Comparison of ENCODE assay signal across 20 cellular contexts in the genomic region with DNA sequence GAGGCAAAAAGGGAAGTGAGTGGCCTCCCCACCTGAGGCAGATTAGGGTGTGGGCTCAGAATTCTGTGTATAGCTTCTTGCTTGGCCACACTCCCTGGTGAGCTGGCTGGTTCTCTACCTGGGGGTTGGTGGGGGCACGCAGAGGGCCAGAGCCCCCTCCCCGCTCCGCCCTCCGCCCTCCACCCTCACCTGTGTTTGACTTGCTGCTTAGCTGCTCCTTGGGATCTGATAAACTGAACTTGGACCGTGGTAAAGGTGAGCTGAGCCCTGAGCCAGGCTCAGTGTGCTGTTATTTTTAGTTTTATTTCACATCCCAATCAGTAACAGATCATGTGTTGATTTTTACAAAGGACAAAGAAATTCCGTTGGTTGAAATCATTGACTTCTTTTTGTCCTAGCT. TPM values are rescaled to one million over a fixed set of nuclear protein-coding genes. Genes with fewer than 3 reads are reported as not detected.
DNase-seq lines count a peak whose midpoint lies in the region; ATAC-seq and TF ChIP-seq lines count a peak whose summit lies in the region.
"Had no signal": no experiment of that assay in that cellular context is flagged by ENCODE, and none has a peak within 500 bp of the region (broad histone marks: within the 10 kb centered on the region; RNA-seq: fewer than 3 reads in every experiment).

No MANE protein-coding gene starts in this region.

- H3K9ac ChIP-seq in SK-N-SH, result no peak overlapping the region

- H3K4me1 Mint-ChIP-seq in activated T-helper 17 cell treated with anti-CD3 and anti-CD28 coated beads, Interleukin-2, amount 50 U/mL, for 72 hours, result peaks cover 15% of the 10 kb centered on the region
- H3K4me1 Mint-ChIP-seq in mesothelial cell of epicardium, result peaks cover 32% of the 10 kb centered on the region
- H3K4me1 Mint-ChIP-seq in stimulated activated naive CD8-positive, alpha-beta T cell treated with anti-CD3 and anti-CD28 coated beads, Interleukin-15, amount 100 ng/mL, for 72 hours, result peaks cover 64% of the 10 kb centered on the region

- H3K27me3 Mint-ChIP-seq in activated T-helper 17 cell treated with anti-CD3 and anti-CD28 coated beads, Interleukin-2, amount 50 U/mL, for 72 hours, result peaks cover 17% of the 10 kb centered on the region
- H3K27me3 Mint-ChIP-seq in mesothelial cell of epicardium (ENCODE audit: low read depth), result peaks cover 55% of the 10 kb centered on the region
- H3K27me3 Mint-ChIP-seq in stimulated activated naive CD8-positive, alpha-beta T cell treated with anti-CD3 and anti-CD28 coated beads, Interleukin-15, amount 100 ng/mL, for 72 hours, result peaks cover 74% of the 10 kb centered on the region

- H3K4me3 ChIP-seq in SK-N-SH (ENCODE audit: low read depth in 2 of 2, low read length in 1 of 2) (no peak overlapping the region), stomach (peak overlapping the region in 3 of 4 donors; percentile 35 to 52 (median 39)), MG63 (no peak overlapping the region)
- H3K4me3 ChIP-seq: lung, ovary had no signal

- H3K9me3 ChIP-seq in SK-N-SH (no peaks in the 10 kb centered on the region), stomach (no peaks in the 10 kb centered on the region), MG63 (no peaks in the 10 kb centered on the region)
- H3K9me3 ChIP-seq: ovary, spleen had no signal

- TF ChIP-seq EP300 in SK-N-SH (IDR thresholded peaks at IDR 0.05; ENCODE audit: borderline replicate concordance in 1 of 2, low read depth in 1 of 2, low read length in 1 of 2) (no peak), stomach (IDR thresholded peaks at IDR 0.05) (no peak)

- 68% methylated on average over 6 of the region's 6 CpGs for WGBS in SK-N-SH (ENCODE audit: low lambda C conversion rate)
- WGBS in stomach, 5 donors, result 36 to 69% (median 39%) methylated on average over 6 of the region's 6 CpGs

- no peaks in the 10 kb centered on the region for H4K20me1 ChIP-seq in SK-N-SH (ENCODE audit: insufficient read depth)

- ATAC-seq in SK-N-SH treated with all-trans-retinoic acid at 6 μM for 48 hours, result no peak
- no peak for ATAC-seq in activated T-helper 17 cell treated with anti-CD3 and anti-CD28 coated beads, Interleukin-2, amount 50 U/mL, for 72 hours (replicated peaks)
- ATAC-seq in HG03280 (IDR thresholded peaks at IDR 0.05; ENCODE audit: unreplicated experiment), result no peak
- ATAC-seq in stimulated activated naive CD8-positive, alpha-beta T cell treated with anti-CD3 and anti-CD28 coated beads, Interleukin-15, amount 100 ng/mL, for 72 hours, result no peak
- ATAC-seq: activated CD4-positive, CD25-positive, alpha-beta regulatory T cell treated with anti-CD3 and anti-CD28 coated beads, Interleukin-2, amount 50 U/mL, for 24 hours; activated naive CD4-positive, alpha-beta T cell treated with anti-CD3 and anti-CD28 coated beads, Interleukin-2, amount 50 U/mL, for 72 hours; Panc1 had no signal

- no peaks in the 10 kb centered on the region for H3K79me2 ChIP-seq in SK-N-SH (ENCODE audit: insufficient read depth)

- intact Hi-C loops in stomach (cut with DNase I; ENCODE audit: low total_unique reads), result no loop called here

- POLR2A ChIA-PET in SK-N-SH (lab: Yijun Ruan, JAX), result no interaction called here

- H3K4me1 ChIP-seq in SK-N-SH (ENCODE audit: control insufficient read depth in 1 of 2, insufficient read depth in 2 of 2, low read depth in 1 of 2, low read length in 1 of 2) (peaks cover 0 to 2% of the 10 kb centered on the region in 2 experiments; a peak in 1 of 4 replicates), stomach (peaks cover 31 to 79% (median 78%) of the 10 kb centered on the region in 4 donors)

- no peak for TF ChIP-seq RAD21 in SK-N-SH (IDR thresholded peaks at IDR 0.05; ENCODE audit: low read length)

- H3K27ac Mint-ChIP-seq in activated T-helper 17 cell treated with anti-CD3 and anti-CD28 coated beads, Interleukin-2, amount 50 U/mL, for 72 hours, result no peak overlapping the region
- H3K27ac Mint-ChIP-seq in mesothelial cell of epicardium, result no peak overlapping the region
- H3K27ac Mint-ChIP-seq in stimulated activated naive CD8-positive, alpha-beta T cell treated with anti-CD3 and anti-CD28 coated beads, Interleukin-15, amount 100 ng/mL, for 72 hours, result no peak overlapping the region
- H3K27ac Mint-ChIP-seq: activated naive CD4-positive, alpha-beta T cell treated with anti-CD3 and anti-CD28 coated beads, Interleukin-2, amount 50 U/mL, for 72 hours had no signal

- TF ChIP-seq POLR2A in stomach (IDR thresholded peaks at IDR 0.05), result no peak

- H3K27me3 ChIP-seq in SK-N-SH (ENCODE audit: insufficient read depth) (peaks cover 38% of the 10 kb centered on the region), stomach (peaks cover 19 to 64% (median 33%) of the 10 kb centered on the region in 3 donors), MG63 (peaks cover 25% of the 10 kb centered on the region)

- CTCF ChIA-PET in SK-N-SH (lab: Yijun Ruan, JAX), result interaction anchor here (1.1 to 19.1 kb wide), 6 partner anchors 7 to 96 kb away, joined by 3 to 152 read pairs (median 14); partner anchors contain the start of genes AP5B1 and KAT5

- H3K36me3 ChIP-seq in SK-N-SH (replicated peaks in 1 of 2; ENCODE audit: control insufficient read depth in 1 of 2, insufficient read depth in 2 of 2, low read length in 1 of 2) (no peaks in the 10 kb centered on the region), stomach (no peaks in the 10 kb centered on the region), MG63 (no peaks in the 10 kb centered on the region)
- H3K36me3 ChIP-seq: ovary, spleen had no signal

- H3K4me3 Mint-ChIP-seq in activated T-helper 17 cell treated with anti-CD3 and anti-CD28 coated beads, Interleukin-2, amount 50 U/mL, for 72 hours, result peak overlapping the region; percentile 62
- peak overlapping the region; percentile 76 for H3K4me3 Mint-ChIP-seq in mesothelial cell of epicardium
- peak overlapping the region in 1 of 2 donors; percentile 90 for H3K4me3 Mint-ChIP-seq in stimulated activated naive CD8-positive, alpha-beta T cell treated with anti-CD3 and anti-CD28 coated beads, Interleukin-15, amount 100 ng/mL, for 72 hours

- H2AFZ ChIP-seq in SK-N-SH (ENCODE audit: low read depth), result no peak overlapping the region

- DNase-seq in SK-N-SH, result peak; percentile 27
- no peak for DNase-seq in mesothelial cell of epicardium (ENCODE audit: low spot score in 2 of 2, unreplicated experiment in 2 of 2)
- no peak for DNase-seq in stomach
- DNase-seq in MG63, result no peak
- no peak for DNase-seq in stimulated activated naive CD8-positive, alpha-beta T cell treated with anti-CD3 and anti-CD28 coated beads, Interleukin-15, amount 100 ng/mL, for 72 hours
- DNase-seq: CD4-positive, CD25-positive, alpha-beta regulatory T cell; EL; NCI-H1930; ovary; spleen had no signal

- H3K4me2 ChIP-seq in SK-N-SH, result no peak overlapping the region

- TF ChIP-seq CTCF in SK-N-SH (IDR thresholded peaks at IDR 0.05) (no peak), mesothelial cell of epicardium (IDR thresholded peaks at IDR 0.05; ENCODE audit: unreplicated experiment) (no peak), stomach (IDR thresholded peaks at IDR 0.05) (no peak)

- peaks cover 10% of the 10 kb centered on the region for H3K36me3 Mint-ChIP-seq in activated T-helper 17 cell treated with anti-CD3 and anti-CD28 coated beads, Interleukin-2, amount 50 U/mL, for 72 hours (ENCODE audit: low read depth)
- no peaks in the 10 kb centered on the region for H3K36me3 Mint-ChIP-seq in mesothelial cell of epicardium
- H3K36me3 Mint-ChIP-seq: activated naive CD4-positive, alpha-beta T cell treated with anti-CD3 and anti-CD28 coated beads, Interleukin-2, amount 50 U/mL, for 72 hours; CD4-positive, CD25-positive, alpha-beta regulatory T cell had no signal

- H3K27ac ChIP-seq in SK-N-SH (ENCODE audit: low read depth in 2 of 2, low read length in 1 of 2), result no peak overlapping the region
- H3K27ac ChIP-seq in stomach, result peak overlapping the region in 4 of 5 donors; percentile 47 to 74 (median 52)
- H3K27ac ChIP-seq: ovary, spleen had no signal

- H3F3A ChIP-seq in SK-N-SH (replicated peaks; ENCODE audit: insufficient read depth), result peaks cover under 1% of the 10 kb centered on the region

- H3K9me2 ChIP-seq in SK-N-SH, result no peaks in the 10 kb centered on the region

- H3K9me3 Mint-ChIP-seq in activated T-helper 17 cell treated with anti-CD3 and anti-CD28 coated beads, Interleukin-2, amount 50 U/mL, for 72 hours, result no peaks in the 10 kb centered on the region
- no peaks in the 10 kb centered on the region for H3K9me3 Mint-ChIP-seq in mesothelial cell of epicardium
- no peaks in the 10 kb centered on the region for H3K9me3 Mint-ChIP-seq in stimulated activated naive CD8-positive, alpha-beta T cell treated with anti-CD3 and anti-CD28 coated beads, Interleukin-15, amount 100 ng/mL, for 72 hours
- H3K9me3 Mint-ChIP-seq: activated naive CD4-positive, alpha-beta T cell treated with anti-CD3 and anti-CD28 coated beads, Interleukin-2, amount 50 U/mL, for 72 hours; T-helper 1 cell treated with Interleukin-12 subunit alpha and Interleukin-12 subunit beta and Interleukin-4 antibody, amounts not matched to agents 30 μg/mL and 1 μg/mL, for 36 hours had no signal

RNA-seq across cellular contexts. Expression of gene OVOL1, which starts 1.9 kb away (rescaled TPM):
- polyA plus RNA-seq in SK-N-SH (2012; rRNA removed) (not detected in 2 replicates), stomach (1 to 10 TPM in 2 of 3 donors, under 1 TPM in 1; 0.92 to 7.8 (median 1.3) TPM)
- polyA plus RNA-seq in SK-N-SH (2012; cell fraction: cytosol; rRNA removed), result not detected in 2 replicates
- polyA plus RNA-seq in SK-N-SH (2012; cell fraction: nucleus; rRNA removed), result not detected in 2 replicates
- under 1 TPM in 1 of 2 donors, not detected in 1; 0.98 TPM for total RNA-seq in activated T-helper 17 cell treated with anti-CD3 and anti-CD28 coated beads, Interleukin-2, amount 50 U/mL, for 72 hours
- total RNA-seq in mesothelial cell of epicardium (3.9 to 4.7 TPM (median 4.3 TPM) in 3 replicates), stomach (100 to 1,000 TPM in 1 of 5 donors, 10 to 100 TPM in 1, 1 to 10 TPM in 2, not detected in 1; 1.2 to 120 (median 9.9) TPM)
- total RNA-seq in MG63 (2014; rRNA removed; shearing (Covaris generic); ENCODE audit: low replicate concordance), result not detected in 2 replicates
- total RNA-seq: CD4-positive, CD25-positive, alpha-beta regulatory T cell; fibroblast of villous mesenchyme had no signal
- polyA plus RNA-seq: CD4-positive, CD25-positive, alpha-beta regulatory T cell; ovary had no signal

RNA-seq across cellular contexts. Expression of gene AP5B1, which starts 8.0 kb away (rescaled TPM):
- 3.8 and 4.6 TPM in 2 replicates for polyA plus RNA-seq in SK-N-SH (2012; rRNA removed)
- 1.2 and 2.0 TPM in 2 replicates for polyA plus RNA-seq in SK-N-SH (2012; cell fraction: cytosol; rRNA removed)
- polyA plus RNA-seq in SK-N-SH (2012; cell fraction: nucleus; rRNA removed), result 11.6 and 11.7 TPM in 2 replicates
- 10 to 100 TPM; 17.2 to 21.9 TPM for total RNA-seq in activated T-helper 17 cell treated with anti-CD3 and anti-CD28 coated beads, Interleukin-2, amount 50 U/mL, for 72 hours
- total RNA-seq in mesothelial cell of epicardium, result 23.3 to 24.9 TPM (median 24.3 TPM) in 3 replicates
- 10 to 100 TPM in 4 of 5 donors, 1 to 10 TPM in 1; 7.3 to 44.9 (median 19.6) TPM for total RNA-seq in stomach
- polyA plus RNA-seq in stomach, result 1 to 10 TPM; 3.6 to 5.1 (median 3.7) TPM
- total RNA-seq in MG63 (2014; rRNA removed; shearing (Covaris generic); ENCODE audit: low replicate concordance), result 5.8 and 7.6 TPM in 2 replicates

RNA-seq across cellular contexts. Expression of gene SNX32, which starts 45.0 kb away (rescaled TPM):
- polyA plus RNA-seq in SK-N-SH (2012; rRNA removed) (0.81 and 1.0 TPM in 2 replicates), stomach (under 1 TPM; 0.25 to 0.90 (median 0.61) TPM)
- 0.39 and 0.58 TPM in 2 replicates for polyA plus RNA-seq in SK-N-SH (2012; cell fraction: cytosol; rRNA removed)
- polyA plus RNA-seq in SK-N-SH (2012; cell fraction: nucleus; rRNA removed), result 5.2 and 6.4 TPM in 2 replicates
- total RNA-seq in activated T-helper 17 cell treated with anti-CD3 and anti-CD28 coated beads, Interleukin-2, amount 50 U/mL, for 72 hours, result 1 to 10 TPM; 1.6 to 6.6 TPM
- total RNA-seq in mesothelial cell of epicardium (6.8 to 10.7 TPM (median 7.5 TPM) in 3 replicates), stomach (1 to 10 TPM in 2 of 5 donors, under 1 TPM in 1, not detected in 2; 0.29 to 1.4 (median 1.3) TPM)
- 0.43 TPM in 1 of 2 replicates, not detected in the other for total RNA-seq in MG63 (2014; rRNA removed; shearing (Covaris generic); ENCODE audit: low replicate concordance)
- total RNA-seq: bronchial epithelial cell had no signal

Comparison
In these comparisons a context has a peak if more than half of its experiments do, and no peak if none do; other contexts are left out.
1. H3K27ac ChIP-seq: peak in stomach (4 of 5); none in SK-N-SH (0 of 2).
2. H3K4me3 ChIP-seq: peak in stomach (3 of 4); none in SK-N-SH (0 of 2) and MG63 (single experiment).